Comparison of ENCODE assay signal across 33 cellular contexts in genomic region chr13:34277971-34278370, GRCh38.
"Had no signal": no experiment of that assay in that cellular context is flagged by ENCODE, and none has a peak within 500 bp of the region (broad histone marks: within the 10 kb centered on the region; RNA-seq: fewer than 3 reads in every experiment).

No MANE protein-coding gene starts in this region.

- H3K9me3 ChIP-seq: ascending aorta, gastroesophageal sphincter, psoas muscle, testis, transverse colon had no signal

- DNase-seq: activated CD4-positive, alpha-beta T cell treated with anti-CD3 and anti-CD28 coated beads for 1 hour; activated CD8-positive, alpha-beta memory T cell treated with anti-CD3 and anti-CD28 coated beads, Interleukin-2, amount 10 ng/mL, durations not matched to agents 7 days and 5 days; activated CD8-positive, alpha-beta T cell treated with anti-CD3 and anti-CD28 coated beads, Interleukin-2, amount 10 ng/mL, durations not matched to agents 7 days and 5 days; activated T-cell treated with anti-CD3 and anti-CD28 coated beads, Interleukin-2, amount 50 U/mL, for 48 hours; cerebellar nuclear complex; dorsolateral prefrontal cortex; effector memory CD4-positive, alpha-beta T cell; erythroblast; kidney; left colon; mammary epithelial cell; naive thymus-derived CD8-positive, alpha-beta T cell; occipital lobe; psoas muscle; right cardiac atrium; stimulated activated CD4-positive, alpha-beta T cell treated with anti-CD3 and anti-CD28 coated beads, Interleukin-2, amount 100 ng/mL, for 48 hours; stimulated activated naive CD8-positive, alpha-beta T cell treated with anti-CD3 and anti-CD28 coated beads, Interleukin-15, Interleukin-2, amounts not matched to agents 100 U/mL and 50 U/mL, for 24 hours; SW 1271; T-helper 9 cell; testis; transverse colon had no signal

- H3K36me3 ChIP-seq: ascending aorta, cardiac muscle cell, gastroesophageal sphincter, neural progenitor cell, transverse colon had no signal

- H3K27ac Mint-ChIP-seq: activated CD8-positive, alpha-beta memory T cell treated with anti-CD3 and anti-CD28 coated beads, Interleukin-2, amount 10 ng/mL, durations not matched to agents 7 days and 5 days; activated CD8-positive, alpha-beta T cell treated with anti-CD3 and anti-CD28 coated beads, Interleukin-2, amount 10 ng/mL, durations not matched to agents 7 days and 5 days; activated naive CD8-positive, alpha-beta T cell; activated T-helper 2 cell treated with anti-CD3 and anti-CD28 coated beads, Interferon-gamma antibody, Interleukin-2, Interleukin-4, amounts not matched to agents 10 μg/mL and 5 μg/mL and 100 μg/mL, durations not matched to agents 14 hours and 24 hours and 36 hours; brain; naive thymus-derived CD8-positive, alpha-beta T cell; neural progenitor cell; T-helper 1 cell treated with Interleukin-12 subunit alpha and Interleukin-12 subunit beta and Interleukin-4 antibody, amounts not matched to agents 30 μg/mL and 1 μg/mL, for 36 hours had no signal

- FAIRE-seq: kidney, TTC549 had no signal

- H3K36me3 Mint-ChIP-seq: activated CD8-positive, alpha-beta memory T cell treated with anti-CD3 and anti-CD28 coated beads, Interleukin-2, amount 10 ng/mL, durations not matched to agents 7 days and 5 days; activated naive CD8-positive, alpha-beta T cell; brain; naive thymus-derived CD8-positive, alpha-beta T cell; neural progenitor cell had no signal

- H3K79me2 ChIP-seq: hepatocyte, parathyroid adenoma had no signal

- ATAC-seq: activated CD8-positive, alpha-beta memory T cell treated with anti-CD3 and anti-CD28 coated beads, Interleukin-2, amount 10 ng/mL, durations not matched to agents 7 days and 5 days; activated CD8-positive, alpha-beta T cell treated with anti-CD3 and anti-CD28 coated beads, Interleukin-2, amount 10 ng/mL, durations not matched to agents 7 days and 5 days; gastroesophageal sphincter; left colon; naive thymus-derived CD8-positive, alpha-beta T cell; psoas muscle; right cardiac atrium; stimulated activated naive CD8-positive, alpha-beta T cell treated with anti-CD3 and anti-CD28 coated beads, Interleukin-15, Interleukin-2, amounts not matched to agents 100 U/mL and 50 U/mL, for 24 hours had no signal

- H3K4me2 ChIP-seq: hepatocyte, neural progenitor cell had no signal

- H3K9ac ChIP-seq: neural progenitor cell, parathyroid adenoma had no signal

- H3K4me1 ChIP-seq: ascending aorta, gastroesophageal sphincter, neural progenitor cell, parathyroid adenoma, psoas muscle, testis, transverse colon had no signal

- H2AFZ ChIP-seq: hepatocyte, neural progenitor cell, parathyroid adenoma had no signal

- H3K27me3 ChIP-seq: ascending aorta, cardiac muscle cell, dorsolateral prefrontal cortex, gastroesophageal sphincter, hepatocyte, neural progenitor cell, testis, transverse colon had no signal

- H3K27ac ChIP-seq: cardiac muscle cell, coronary artery, dorsolateral prefrontal cortex, gastroesophageal sphincter, hepatocyte, neural progenitor cell, parathyroid adenoma, psoas muscle, testis, transverse colon had no signal

- H3K4me3 ChIP-seq: ascending aorta, cardiac muscle cell, coronary artery, dorsolateral prefrontal cortex, gastroesophageal sphincter, hepatocyte, neural progenitor cell, psoas muscle, testis, transverse colon had no signal
